8 cellular contexts compared by ENCODE assay signal in the genomic region with DNA sequence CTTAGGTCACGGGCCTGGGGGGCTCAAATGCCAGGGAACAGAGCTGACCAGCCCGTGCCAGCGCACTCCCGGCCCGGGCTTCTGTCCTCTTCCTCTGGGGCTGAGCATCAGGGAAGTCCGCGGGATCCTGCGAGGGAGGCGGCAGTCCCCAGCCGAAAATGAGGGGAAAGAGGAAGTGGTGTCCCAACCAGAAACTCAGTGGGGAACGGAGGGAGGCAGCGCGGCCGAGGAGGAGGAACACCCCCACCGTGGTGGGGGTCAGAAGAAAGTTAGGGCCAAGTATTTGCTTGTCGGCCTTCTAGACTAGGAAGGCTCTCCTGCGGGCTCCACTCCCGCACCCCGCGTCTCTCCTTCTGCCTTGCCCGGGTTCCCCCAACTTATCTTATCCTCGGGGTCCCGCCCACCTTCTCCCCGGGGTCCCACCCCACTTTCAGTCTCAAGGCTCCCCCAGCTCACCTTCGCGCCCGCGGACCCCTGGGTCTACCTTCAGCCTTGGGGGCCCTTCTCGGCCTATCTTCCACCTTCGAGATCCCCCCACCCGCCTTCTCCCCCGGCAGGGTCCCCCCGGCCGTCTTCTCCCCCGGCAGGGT. TPM values are rescaled to one million over a fixed set of nuclear protein-coding genes. Genes with fewer than 3 reads are reported as not detected.
DNase-seq lines count a peak whose midpoint lies in the region; ATAC-seq and TF ChIP-seq lines count a peak whose summit lies in the region.

No MANE protein-coding gene starts in this region.

- peaks cover 29 to 35% of the 10 kb centered on the region in 2 donors for H3K4me1 Mint-ChIP-seq in natural killer cell treated with Interleukin-12 subunit alpha and Interleukin-12 subunit beta and Interleukin-15 and Interleukin-18, amount 100 ng/mL, for 72 hours (ENCODE audit: low read depth in 2 of 2)

- TF ChIP-seq CTCF in DND-41 (IDR thresholded peaks at IDR 0.05; ENCODE audit: borderline replicate concordance, extremely low read depth, low read length, poor library complexity, severe bottlenecking) (no peak), OCI-LY1 (IDR thresholded peaks at IDR 0.05; ENCODE audit: low read length) (no peak), fibroblast of pulmonary artery (IDR thresholded peaks at IDR 0.05; ENCODE audit: low read length, missing control alignments) (no peak), thoracic aorta (IDR thresholded peaks at IDR 0.05) (no peak)

- H3F3A ChIP-seq in OCI-LY1 (ENCODE audit: insufficient read depth, low read length) = no peaks in the 10 kb centered on the region

- H3K4me1 ChIP-seq in DND-41 (ENCODE audit: insufficient read depth, low read length) = peaks cover 40% of the 10 kb centered on the region
- peaks cover 21% of the 10 kb centered on the region for H3K4me1 ChIP-seq in OCI-LY1 (ENCODE audit: insufficient read depth, low read length, severe bottlenecking)
- peaks cover 19 to 51% of the 10 kb centered on the region in 2 donors for H3K4me1 ChIP-seq in thoracic aorta (ENCODE audit: control insufficient read depth in 1 of 2, low read depth in 2 of 2)

- peak overlapping the region; percentile 78 for H3K4me3 Mint-ChIP-seq in natural killer cell treated with Interleukin-12 subunit alpha and Interleukin-12 subunit beta and Interleukin-15 and Interleukin-18, amount 100 ng/mL, for 72 hours

- H3K79me2 ChIP-seq in DND-41 (ENCODE audit: insufficient read depth, low read length) (peaks cover 59% of the 10 kb centered on the region), OCI-LY1 (ENCODE audit: insufficient read depth, low read length) (no peaks in the 10 kb centered on the region)

- H3K9ac ChIP-seq in DND-41 (ENCODE audit: low read depth, low read length) (peak overlapping the region; percentile 77), OCI-LY1 (ENCODE audit: low read length) (peak overlapping the region; percentile 96)

- H3K27me3 ChIP-seq in DND-41 (ENCODE audit: insufficient read depth, low read length, poor library complexity) (no peaks in the 10 kb centered on the region), OCI-LY1 (ENCODE audit: insufficient read depth, low read length) (peaks cover 4% of the 10 kb centered on the region; the same call in 1 of the 2 replicates), thoracic aorta (replicated peaks; ENCODE audit: insufficient read depth) (no peaks in the 10 kb centered on the region)

- H3K27me3 Mint-ChIP-seq in natural killer cell treated with Interleukin-12 subunit alpha and Interleukin-12 subunit beta and Interleukin-15 and Interleukin-18, amount 100 ng/mL, for 72 hours = no peaks in the 10 kb centered on the region

- H3K9me3 ChIP-seq in DND-41 (ENCODE audit: insufficient read depth, low read length, severe bottlenecking) (peaks cover 3% of the 10 kb centered on the region), OCI-LY1 (ENCODE audit: low read length) (0 out of 2 replicates have a peak, but pooled peaks cover 3% of the 10 kb centered on the region), thoracic aorta (no peaks in the 10 kb centered on the region)

- H3K9me2 ChIP-seq in OCI-LY1 (ENCODE audit: low read depth, low read length) = no peaks in the 10 kb centered on the region

- peaks cover 6% of the 10 kb centered on the region for H3K36me3 Mint-ChIP-seq in natural killer cell treated with Interleukin-12 subunit alpha and Interleukin-12 subunit beta and Interleukin-15 and Interleukin-18, amount 100 ng/mL, for 72 hours

- H2AFZ ChIP-seq in DND-41 (ENCODE audit: low read depth, low read length) (peak overlapping the region; percentile 81), OCI-LY1 (ENCODE audit: low read length) (no peak overlapping the region)

- H3K4me2 ChIP-seq in DND-41 (ENCODE audit: insufficient read depth, low read length) = peak overlapping the region; percentile 79
- H3K4me2 ChIP-seq in OCI-LY1 (ENCODE audit: low read length) = peak overlapping the region; percentile 86

- DNase-seq in DND-41 (peak; percentile 64), HCEC 1CT (peak; percentile 25), fibroblast of pulmonary artery (ENCODE audit: low read depth) (peak; percentile 18), thoracic aorta (ENCODE audit: low spot score) (no peak)
- peak; percentile 69 to 72 for DNase-seq in activated T-cell treated with anti-CD3 and anti-CD28 coated beads, Interleukin-2, amount 50 U/mL, for 48 hours
- DNase-seq in natural killer cell treated with Interleukin-12 subunit alpha and Interleukin-12 subunit beta and Interleukin-15 and Interleukin-18, amount 100 ng/mL, for 72 hours (ENCODE audit: low spot score) = no peak

- H3K9me3 Mint-ChIP-seq in natural killer cell treated with Interleukin-12 subunit alpha and Interleukin-12 subunit beta and Interleukin-15 and Interleukin-18, amount 100 ng/mL, for 72 hours = no peaks in the 10 kb centered on the region

- H3K27ac ChIP-seq in DND-41 (ENCODE audit: low read length) (peak overlapping the region; percentile 88), OCI-LY1 (ENCODE audit: low read depth, low read length, poor library complexity, severe bottlenecking) (no peak overlapping the region), thoracic aorta (peak overlapping the region; percentile 93 to 94)

- H3K36me3 ChIP-seq in DND-41 (ENCODE audit: insufficient read depth, low read length) = no peaks in the 10 kb centered on the region
- peaks cover 5% of the 10 kb centered on the region; the same call in 1 of the 2 replicates for H3K36me3 ChIP-seq in OCI-LY1 (ENCODE audit: insufficient read depth, low read length)
- no peaks in the 10 kb centered on the region for H3K36me3 ChIP-seq in thoracic aorta

- peak overlapping the region; percentile 55 to 83; a peak in 3 of 4 replicates for H3K4me3 ChIP-seq in DND-41 (ENCODE audit: low read depth in 1 of 2, low read length in 2 of 2)
- peak overlapping the region; percentile 91 for H3K4me3 ChIP-seq in OCI-LY1 (ENCODE audit: low read depth, low read length, poor library complexity, severe bottlenecking)
- peak overlapping the region; percentile 74 for H3K4me3 ChIP-seq in fibroblast of pulmonary artery (replicated peaks; ENCODE audit: low read depth, low read length)
- peak overlapping the region; percentile 92 for H3K4me3 ChIP-seq in thoracic aorta

- H3K27ac Mint-ChIP-seq in natural killer cell treated with Interleukin-12 subunit alpha and Interleukin-12 subunit beta and Interleukin-15 and Interleukin-18, amount 100 ng/mL, for 72 hours = peak overlapping the region; percentile 62 to 84

- H4K20me1 ChIP-seq in DND-41 (ENCODE audit: insufficient read depth, low read length) (peaks cover 21% of the 10 kb centered on the region), OCI-LY1 (ENCODE audit: insufficient read depth, low read length) (no peaks in the 10 kb centered on the region)

- peak; percentile 64 for ATAC-seq in DND-41 (ENCODE audit: insufficient read depth, low read depth)
- peak; percentile 40 to 56 for ATAC-seq in natural killer cell treated with Interleukin-12 subunit alpha and Interleukin-12 subunit beta and Interleukin-15 and Interleukin-18, amount 100 ng/mL, for 72 hours
- ATAC-seq in thoracic aorta (ENCODE audit: insufficient number of reproducible peaks, low FRiP score, low read depth) = peak; percentile 25
- ATAC-seq in GM18520 (IDR thresholded peaks at IDR 0.05; ENCODE audit: unreplicated experiment) = no peak

RNA-seq across cellular contexts. Expression of a gene that starts 0.6 kb away (rescaled TPM):
- 10 to 100 TPM; 14.9 to 19.5 TPM for total RNA-seq in natural killer cell treated with Interleukin-12 subunit alpha and Interleukin-12 subunit beta and Interleukin-15 and Interleukin-18, amount 100 ng/mL, for 72 hours
- 10 to 100 TPM; 29.9 to 36.6 TPM for total RNA-seq in thoracic aorta

Comparison
In these comparisons a context has a peak if more than half of its experiments do, and no peak if none do; other contexts are left out.
1. DNase-seq: peak in DND-41 (single experiment), HCEC 1CT (single experiment), activated T-cell treated with anti-CD3 and anti-CD28 coated beads, Interleukin-2, amount 50 U/mL, for 48 hours (2 of 2) and fibroblast of pulmonary artery (single experiment); none in natural killer cell treated with Interleukin-12 subunit alpha and Interleukin-12 subunit beta and Interleukin-15 and Interleukin-18, amount 100 ng/mL, for 72 hours (single experiment) and thoracic aorta (single experiment).
2. Peak in every context shown above with its lines, with median percentiles within 50 percentile points of each other: H3K4me3 ChIP-seq.